In genomic region chr18:9260388-9261380, GRCh38 we compare ENCODE assay signal across 15 cellular contexts.
DNase-seq lines count a peak whose midpoint lies in the region; ATAC-seq and TF ChIP-seq lines count a peak whose summit lies in the region.
"Had no signal": no experiment of that assay in that cellular context is flagged by ENCODE, and none has a peak within 500 bp of the region (broad histone marks: within the 10 kb centered on the region; RNA-seq: fewer than 3 reads in every experiment).

No MANE protein-coding gene starts in this region.

- CTCF ChIA-PET in T-cell (lab: Charles Lee): interaction anchor here in 1 of 2 donors (0.6 kb wide), 1 partner anchor 181 kb away, joined by 3 read pairs; no protein-coding TSS in a partner anchor

- no peak overlapping the region for H3K4me3 Mint-ChIP-seq in T-cell
- no peak overlapping the region for H3K4me3 Mint-ChIP-seq in stimulated activated effector memory CD8-positive, alpha-beta T cell treated with anti-CD3 and anti-CD28 coated beads, Interleukin-12 subunit alpha, Interleukin-12 subunit beta, amount 100 ng/mL, for 72 hours
- H3K4me3 Mint-ChIP-seq: activated naive CD8-positive, alpha-beta T cell treated with anti-CD3 and anti-CD28 coated beads, Interleukin-2, amount 10 ng/mL, durations not matched to agents 7 days and 5 days; HFFc6 had no signal

- H3K9me2 ChIP-seq in hepatocyte (replicated peaks; ENCODE audit: insufficient read depth): no peaks in the 10 kb centered on the region

- H4K20me1 ChIP-seq in hepatocyte (ENCODE audit: insufficient read depth, poor library complexity, severe bottlenecking): no peaks in the 10 kb centered on the region

- H3K9me3 ChIP-seq in hepatocyte (ENCODE audit: low read depth): no peaks in the 10 kb centered on the region
- H3K9me3 ChIP-seq: heart left ventricle had no signal

- peaks cover 72% of the 10 kb centered on the region for H3K36me3 Mint-ChIP-seq in T-cell
- H3K36me3 Mint-ChIP-seq in stimulated activated effector memory CD8-positive, alpha-beta T cell treated with anti-CD3 and anti-CD28 coated beads, Interleukin-12 subunit alpha, Interleukin-12 subunit beta, amount 100 ng/mL, for 72 hours: peaks cover 99% of the 10 kb centered on the region

- ATAC-seq in left ventricle myocardium superior (peak; percentile 52), Right ventricle myocardium inferior (no peak), T-cell (replicated peaks in 1 of 4) (peak in 1 of 4 experiments; percentile 13)
- no peak for ATAC-seq in stimulated activated effector memory CD8-positive, alpha-beta T cell treated with anti-CD3 and anti-CD28 coated beads, Interleukin-12 subunit alpha, Interleukin-12 subunit beta, amount 100 ng/mL, for 72 hours

- H3K4me2 ChIP-seq in hepatocyte: no peak overlapping the region

- H2AFZ ChIP-seq in hepatocyte: no peak overlapping the region

- H3K9me3 Mint-ChIP-seq in T-cell: peaks cover 0 to 6% (median 3%) of the 10 kb centered on the region in 3 donors
- peaks cover 13% of the 10 kb centered on the region for H3K9me3 Mint-ChIP-seq in stimulated activated effector memory CD8-positive, alpha-beta T cell treated with anti-CD3 and anti-CD28 coated beads, Interleukin-12 subunit alpha, Interleukin-12 subunit beta, amount 100 ng/mL, for 72 hours
- H3K9me3 Mint-ChIP-seq: HFFc6 had no signal

- H3K27ac ChIP-seq in hepatocyte: no peak overlapping the region
- H3K27ac ChIP-seq: heart left ventricle, HL-60, suprapubic skin had no signal

- no peaks in the 10 kb centered on the region for H3K27me3 ChIP-seq in hepatocyte
- H3K27me3 ChIP-seq: heart left ventricle, suprapubic skin had no signal

- DNase-seq in left ventricle myocardium superior: no peak
- no peak for DNase-seq in Right ventricle myocardium inferior (ENCODE audit: missing footprints)
- DNase-seq in T-cell: no peak
- peak; percentile 8 for DNase-seq in fibroblast of the aortic adventitia (ENCODE audit: low read depth)
- DNase-seq in stimulated activated effector memory CD8-positive, alpha-beta T cell treated with anti-CD3 and anti-CD28 coated beads, Interleukin-12 subunit alpha, Interleukin-12 subunit beta, amount 100 ng/mL, for 72 hours (ENCODE audit: low spot score in 2 of 2): no peak
- no peak for DNase-seq in HPDE6-E6E7 (ENCODE audit: extremely low spot score)
- DNase-seq in SHP77 (lab: John Stamatoyannopoulos, UW): no peak
- no peak for DNase-seq in hepatocyte (ENCODE audit: low spot score)
- DNase-seq: activated naive CD8-positive, alpha-beta T cell treated with anti-CD3 and anti-CD28 coated beads, Interleukin-2, amount 10 ng/mL, durations not matched to agents 7 days and 5 days; central memory CD4-positive, alpha-beta T cell; heart left ventricle; HFFc6; NCI-H2029 treated with DMSO at 0.1 percent for 48 hours had no signal

- no peak overlapping the region for H3K4me3 ChIP-seq in fibroblast of the aortic adventitia (ENCODE audit: low read depth, low read length)
- no peak overlapping the region for H3K4me3 ChIP-seq in hepatocyte
- H3K4me3 ChIP-seq: heart left ventricle, suprapubic skin had no signal

- H3K79me2 ChIP-seq in hepatocyte: no peaks in the 10 kb centered on the region

- WGBS in hepatocyte (ENCODE audit: low lambda C conversion rate, missing lambda C conversion rate): 82% methylated on average over 4 of the region's 4 CpGs

- intact Hi-C loops in left ventricle myocardium superior (cut with micrococcal nuclease) (no loop called here), Right ventricle myocardium inferior (cut with DNase I) (no loop called here)

- TF ChIP-seq CTCF in fibroblast of the aortic adventitia (IDR thresholded peaks at IDR 0.05; ENCODE audit: insufficient read depth, low read length) (no peak), hepatocyte (IDR thresholded peaks at IDR 0.05; ENCODE audit: poor library complexity) (no peak)

- H3K27me3 Mint-ChIP-seq in T-cell: no peaks in the 10 kb centered on the region
- H3K27me3 Mint-ChIP-seq: activated naive CD8-positive, alpha-beta T cell treated with anti-CD3 and anti-CD28 coated beads, Interleukin-2, amount 10 ng/mL, durations not matched to agents 7 days and 5 days had no signal

- H3K27ac Mint-ChIP-seq in T-cell: peak overlapping the region; percentile 12 to 63
- peak overlapping the region; percentile 2 for H3K27ac Mint-ChIP-seq in stimulated activated effector memory CD8-positive, alpha-beta T cell treated with anti-CD3 and anti-CD28 coated beads, Interleukin-12 subunit alpha, Interleukin-12 subunit beta, amount 100 ng/mL, for 72 hours
- H3K27ac Mint-ChIP-seq: activated naive CD8-positive, alpha-beta T cell treated with anti-CD3 and anti-CD28 coated beads, Interleukin-2, amount 10 ng/mL, durations not matched to agents 7 days and 5 days; HFFc6 had no signal

- peaks cover 8 to 14% (median 10%) of the 10 kb centered on the region in 3 donors for H3K4me1 Mint-ChIP-seq in T-cell
- H3K4me1 Mint-ChIP-seq in stimulated activated effector memory CD8-positive, alpha-beta T cell treated with anti-CD3 and anti-CD28 coated beads, Interleukin-12 subunit alpha, Interleukin-12 subunit beta, amount 100 ng/mL, for 72 hours: peaks cover 42% of the 10 kb centered on the region
- H3K4me1 Mint-ChIP-seq: activated naive CD8-positive, alpha-beta T cell treated with anti-CD3 and anti-CD28 coated beads, Interleukin-2, amount 10 ng/mL, durations not matched to agents 7 days and 5 days had no signal

- POLR2A ChIA-PET in T-cell (lab: Charles Lee): no interaction called here

- H3K4me1 ChIP-seq in hepatocyte (ENCODE audit: insufficient read depth): no peaks in the 10 kb centered on the region
- H3K4me1 ChIP-seq: suprapubic skin had no signal

- no peaks in the 10 kb centered on the region for H3K36me3 ChIP-seq in hepatocyte (replicated peaks; ENCODE audit: insufficient read depth, low read depth)
